Comparison of ENCODE assay signal across 16 cellular contexts in the genomic region with DNA sequence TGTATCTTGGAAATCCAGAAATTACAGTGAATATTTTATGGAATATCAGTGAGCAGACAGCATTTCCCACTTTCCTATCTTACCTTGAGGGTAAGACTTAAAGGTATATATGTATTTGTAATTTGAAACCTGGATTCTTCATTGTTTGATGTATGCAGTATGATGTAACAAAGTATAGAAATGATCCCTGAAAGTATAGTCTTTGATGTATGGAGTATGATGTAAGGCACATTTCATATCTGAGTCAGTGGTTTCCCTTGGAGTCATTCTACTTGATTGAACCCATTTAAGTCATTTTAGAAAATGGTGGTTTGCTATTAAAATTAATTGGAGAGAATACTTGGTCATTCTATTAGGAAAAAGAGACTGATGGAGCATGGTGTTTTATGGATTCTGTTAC. TPM values are rescaled to one million over a fixed set of nuclear protein-coding genes. Genes with fewer than 3 reads are reported as not detected.
DNase-seq lines count a peak whose midpoint lies in the region; ATAC-seq and TF ChIP-seq lines count a peak whose summit lies in the region.
"Had no signal": no experiment of that assay in that cellular context is flagged by ENCODE, and none has a peak within 500 bp of the region (broad histone marks: within the 10 kb centered on the region; RNA-seq: fewer than 3 reads in every experiment).

No MANE protein-coding gene starts in this region.

- peaks cover 85% of the 10 kb centered on the region for H3K4me1 ChIP-seq in CD4-positive, alpha-beta memory T cell (ENCODE audit: insufficient read depth, low read length)
- H3K4me1 ChIP-seq in HEK293 (ENCODE audit: control insufficient read depth, insufficient read depth, low read length) = no peaks in the 10 kb centered on the region
- peaks cover 0 to 3% of the 10 kb centered on the region in 2 donors for H3K4me1 ChIP-seq in aorta (ENCODE audit: control insufficient read depth in 1 of 2, insufficient read depth in 2 of 2, low read length in 2 of 2)

- peak overlapping the region; percentile 88 for H3K27ac ChIP-seq in CD4-positive, alpha-beta memory T cell (ENCODE audit: low read depth, low read length)
- no peak overlapping the region for H3K27ac ChIP-seq in HEK293 (ENCODE audit: extremely low read depth, low read depth, low read length)
- H3K27ac ChIP-seq in aorta (ENCODE audit: low read depth in 1 of 2, low read length in 2 of 2) = no peak overlapping the region

- H3K36me3 Mint-ChIP-seq in CD4-positive, alpha-beta memory T cell = peaks cover 8 to 28% of the 10 kb centered on the region in 2 donors
- H3K36me3 Mint-ChIP-seq in activated CD4-positive, alpha-beta memory T cell treated with anti-CD3 and anti-CD28 coated beads, Interleukin-2, amount 10 ng/mL, durations not matched to agents 7 days and 5 days (ENCODE audit: low read depth) = peaks cover 52% of the 10 kb centered on the region
- H3K36me3 Mint-ChIP-seq in naive B cell = peaks cover 0 to 4% of the 10 kb centered on the region in 2 donors

- H3K27me3 Mint-ChIP-seq in CD4-positive, alpha-beta memory T cell = no peaks in the 10 kb centered on the region
- H3K27me3 Mint-ChIP-seq in activated CD4-positive, alpha-beta memory T cell treated with anti-CD3 and anti-CD28 coated beads, Interleukin-2, amount 10 ng/mL, durations not matched to agents 7 days and 5 days = no peaks in the 10 kb centered on the region
- H3K27me3 Mint-ChIP-seq in naive B cell = no peaks in the 10 kb centered on the region

- no peaks in the 10 kb centered on the region for H3K9me3 ChIP-seq in CD4-positive, alpha-beta memory T cell (ENCODE audit: control insufficient read depth in 1 of 2, low read length in 2 of 2)
- no peaks in the 10 kb centered on the region for H3K9me3 ChIP-seq in HEK293 (ENCODE audit: control insufficient read depth, insufficient read depth, low read depth, low read length)
- H3K9me3 ChIP-seq in aorta (ENCODE audit: control insufficient read depth, low read length) = no peaks in the 10 kb centered on the region
- H3K9me3 ChIP-seq: Caco-2, sigmoid colon had no signal

- TF ChIP-seq CTCF in HEK293 (tag by site-specific recombination; IDR thresholded peaks at IDR 0.05) = no peak

- no peaks in the 10 kb centered on the region for H3K27me3 ChIP-seq in CD4-positive, alpha-beta memory T cell (ENCODE audit: insufficient read depth, low read length)
- H3K27me3 ChIP-seq in aorta (ENCODE audit: control insufficient read depth in 1 of 2, insufficient read depth in 2 of 2, low read length in 1 of 2) = no peaks in the 10 kb centered on the region
- H3K27me3 ChIP-seq: sigmoid colon had no signal

- peak overlapping the region; percentile 81 to 99 (median 98) for H3K27ac Mint-ChIP-seq in CD4-positive, alpha-beta memory T cell
- peak overlapping the region; percentile 82 for H3K27ac Mint-ChIP-seq in activated CD4-positive, alpha-beta memory T cell treated with anti-CD3 and anti-CD28 coated beads, Interleukin-2, amount 10 ng/mL, durations not matched to agents 7 days and 5 days
- H3K27ac Mint-ChIP-seq in naive B cell = peak overlapping the region; percentile 95 to 99 (median 98)

- H3K4me3 Mint-ChIP-seq in CD4-positive, alpha-beta memory T cell = peak overlapping the region in 6 of 8 donors; percentile 11 to 81 (median 44)
- H3K4me3 Mint-ChIP-seq in activated CD4-positive, alpha-beta memory T cell treated with anti-CD3 and anti-CD28 coated beads, Interleukin-2, amount 10 ng/mL, durations not matched to agents 7 days and 5 days = no peak overlapping the region
- peak overlapping the region in 6 of 8 donors; percentile 10 to 69 (median 41) for H3K4me3 Mint-ChIP-seq in naive B cell

- peaks cover 64 to 92% (median 72%) of the 10 kb centered on the region in 4 donors for H3K4me1 Mint-ChIP-seq in CD4-positive, alpha-beta memory T cell
- peaks cover 87% of the 10 kb centered on the region for H3K4me1 Mint-ChIP-seq in activated CD4-positive, alpha-beta memory T cell treated with anti-CD3 and anti-CD28 coated beads, Interleukin-2, amount 10 ng/mL, durations not matched to agents 7 days and 5 days
- H3K4me1 Mint-ChIP-seq in naive B cell = peaks cover 28 to 76% (median 71%) of the 10 kb centered on the region in 3 donors

- peaks cover 0 to 2% (median 0%) of the 10 kb centered on the region in 8 donors for H3K9me3 Mint-ChIP-seq in CD4-positive, alpha-beta memory T cell
- H3K9me3 Mint-ChIP-seq in activated CD4-positive, alpha-beta memory T cell treated with anti-CD3 and anti-CD28 coated beads, Interleukin-2, amount 10 ng/mL, durations not matched to agents 7 days and 5 days = no peaks in the 10 kb centered on the region
- H3K9me3 Mint-ChIP-seq in naive B cell = no peaks in the 10 kb centered on the region

- POLR2A ChIA-PET in CD4-positive, alpha-beta memory T cell (lab: Charles Lee; ENCODE audit: partially characterized antibody) = interaction anchor here (0.9 to 2.2 kb wide), 15 partner anchors 9 to 200 kb away, joined by 3 to 29 read pairs (median 5); a partner anchor contains a TSS
- POLR2A ChIA-PET in HEK293 (lab: Yijun Ruan, JAX) = interaction anchor here (2.2 kb wide), 1 partner anchor 10 kb away, joined by 6 read pairs; a partner anchor contains a TSS
- POLR2A ChIA-PET in activated CD4-positive, alpha-beta memory T cell treated with anti-CD3 and anti-CD28 coated beads, Interleukin-2, amount 10 ng/mL, durations not matched to agents 7 days and 5 days (lab: Charles Lee) = interaction anchor here (1.1 to 3.2 kb wide), 7 partner anchors 10 to 201 kb away, joined by 3 to 47 read pairs (median 5); a partner anchor contains a TSS

- ATAC-seq in naive B cell (ENCODE audit: low read depth in 2 of 2) (no peak), aorta (ENCODE audit: low FRiP score) (no peak)

- H3K36me3 ChIP-seq in CD4-positive, alpha-beta memory T cell (ENCODE audit: insufficient read depth, low read length) = no peaks in the 10 kb centered on the region
- peaks cover 24 to 45% of the 10 kb centered on the region in 2 experiments for H3K36me3 ChIP-seq in HEK293 (ENCODE audit: control insufficient read depth in 2 of 2, insufficient read depth in 1 of 2, low read length in 2 of 2)
- peaks cover 9% of the 10 kb centered on the region in 2 donors for H3K36me3 ChIP-seq in aorta (ENCODE audit: control insufficient read depth in 1 of 2, insufficient read depth in 2 of 2, low read length in 1 of 2)

- intact Hi-C loops in CD4-positive, alpha-beta memory T cell (cut with micrococcal nuclease) = loop anchor here (1.0 kb wide), 1 partner anchor 9 kb away; no protein-coding TSS in a partner anchor
- intact Hi-C loops in aorta (cut with DNase I) = no loop called here

- no peak overlapping the region for H3K4me3 ChIP-seq in CD4-positive, alpha-beta memory T cell (ENCODE audit: low read length in 2 of 2)
- H3K4me3 ChIP-seq in HEK293 (ENCODE audit: low read depth, low read length) (no peak overlapping the region), aorta (ENCODE audit: low read length in 2 of 2) (no peak overlapping the region)
- H3K4me3 ChIP-seq: sigmoid colon had no signal

- DNase-seq in CD4-positive, alpha-beta memory T cell = no peak
- DNase-seq in activated CD4-positive, alpha-beta memory T cell treated with anti-CD3 and anti-CD28 coated beads, Interleukin-2, amount 10 ng/mL, durations not matched to agents 7 days and 5 days = no peak
- DNase-seq in naive B cell (no peak), mesenteric fat pad (ENCODE audit: low spot score) (no peak), SKM-1 (lab: John Stamatoyannopoulos, UW; ENCODE audit: unreplicated experiment) (no peak), aorta (no peak)
- DNase-seq: activated effector memory CD4-positive, alpha-beta T cell treated with anti-CD3 and anti-CD28 coated beads, Interleukin-2, amount 50 U/mL, for 16 hours; Caco-2; cerebellar nuclear complex; head of caudate nucleus; NCI-H1694; NCI-H774; SHP77 treated with DMSO at 0.1 percent for 48 hours; sigmoid colon; WERI-Rb-1 had no signal

- CTCF ChIA-PET in CD4-positive, alpha-beta memory T cell (lab: Charles Lee; ENCODE audit: partially characterized antibody) = interaction anchor here (0.9 to 1.1 kb wide), 6 partner anchors 10 to 208 kb away, joined by 3 to 5 read pairs (median 3); a partner anchor contains a TSS
- CTCF ChIA-PET in HEK293 (lab: Yijun Ruan, JAX) = interaction anchor here (1.9 kb wide), 1 partner anchor 85 kb away, joined by 5 read pairs; no protein-coding TSS in a partner anchor
- CTCF ChIA-PET in activated CD4-positive, alpha-beta memory T cell treated with anti-CD3 and anti-CD28 coated beads, Interleukin-2, amount 10 ng/mL, durations not matched to agents 7 days and 5 days (lab: Charles Lee) = interaction anchor here (1.0 to 2.1 kb wide), 6 partner anchors 8 to 201 kb away, joined by 3 to 9 read pairs (median 6); no protein-coding TSS in a partner anchor

TF ChIP-seq in HEK293, 187 proteins besides CTCF, POLR2A, EP300 and RAD21 (continues in another document):
- peak; percentile 44; the same call in 1 of the 2 replicates for TF ChIP-seq ZNF366 (tag by site-specific recombination; conservative IDR thresholded peaks at IDR 0.05)

RNA-seq across cellular contexts. Expression of a gene that starts 10.1 kb away (rescaled TPM):
- total RNA-seq in CD4-positive, alpha-beta memory T cell = 10 to 100 TPM; 66.1 to 81.2 TPM
- 100 to 1,000 TPM; 114 to 161 TPM for polyA plus RNA-seq in CD4-positive, alpha-beta memory T cell
- total RNA-seq in activated CD4-positive, alpha-beta memory T cell treated with anti-CD3 and anti-CD28 coated beads, Interleukin-2, amount 10 ng/mL, durations not matched to agents 7 days and 5 days = 100 to 1,000 TPM; 106 to 121 TPM
- polyA plus RNA-seq in naive B cell (ENCODE audit: low read depth in 6 of 6) = 100 to 1,000 TPM in 3 of 6 donors, 10 to 100 TPM in 3; 92.7 to 152 (median 106) TPM
- total RNA-seq in mesenteric fat pad = 49.7 TPM
- total RNA-seq in aorta = 10 to 100 TPM; 32.4 to 47.9 TPM
- 10 to 100 TPM; 51.5 to 75.3 TPM for polyA plus RNA-seq in aorta

RNA-seq across cellular contexts. Expression of a gene that starts 33.0 kb away (rescaled TPM):
- total RNA-seq in CD4-positive, alpha-beta memory T cell = 1 to 10 TPM; 6.9 to 7.4 TPM
- 1 to 10 TPM; 1.7 to 2.0 TPM for polyA plus RNA-seq in CD4-positive, alpha-beta memory T cell
- total RNA-seq in activated CD4-positive, alpha-beta memory T cell treated with anti-CD3 and anti-CD28 coated beads, Interleukin-2, amount 10 ng/mL, durations not matched to agents 7 days and 5 days = 10 to 100 TPM; 10.4 to 10.8 TPM
- polyA plus RNA-seq in naive B cell (ENCODE audit: low read depth in 6 of 6) (under 1 TPM in 3 of 6 donors, not detected in 3; 0.34 to 0.62 (median 0.41) TPM), aorta (under 1 TPM in 1 of 2 donors, not detected in 1; 0.38 TPM)
- total RNA-seq in mesenteric fat pad (8.4 TPM), aorta (1 to 10 TPM in 1 of 2 donors, under 1 TPM in 1; 0.51 to 5.4 TPM)

RNA-seq across cellular contexts. Expression of a gene that starts 33.4 kb away (rescaled TPM):
- total RNA-seq in CD4-positive, alpha-beta memory T cell = 10 to 100 TPM; 13.6 to 19.1 TPM
- 10 to 100 TPM; 10.4 to 12.6 TPM for polyA plus RNA-seq in CD4-positive, alpha-beta memory T cell
- total RNA-seq in activated CD4-positive, alpha-beta memory T cell treated with anti-CD3 and anti-CD28 coated beads, Interleukin-2, amount 10 ng/mL, durations not matched to agents 7 days and 5 days = 10 to 100 TPM; 13.5 to 16.8 TPM
- polyA plus RNA-seq in naive B cell (ENCODE audit: low read depth in 6 of 6) (1 to 10 TPM; 3.4 to 5.8 (median 4.7) TPM), aorta (1 to 10 TPM in 1 of 2 donors, under 1 TPM in 1; 0.88 to 7.1 TPM)
- total RNA-seq in mesenteric fat pad (4.3 TPM), aorta (1 to 10 TPM; 3.8 to 5.4 TPM)
